In the genomic region with DNA sequence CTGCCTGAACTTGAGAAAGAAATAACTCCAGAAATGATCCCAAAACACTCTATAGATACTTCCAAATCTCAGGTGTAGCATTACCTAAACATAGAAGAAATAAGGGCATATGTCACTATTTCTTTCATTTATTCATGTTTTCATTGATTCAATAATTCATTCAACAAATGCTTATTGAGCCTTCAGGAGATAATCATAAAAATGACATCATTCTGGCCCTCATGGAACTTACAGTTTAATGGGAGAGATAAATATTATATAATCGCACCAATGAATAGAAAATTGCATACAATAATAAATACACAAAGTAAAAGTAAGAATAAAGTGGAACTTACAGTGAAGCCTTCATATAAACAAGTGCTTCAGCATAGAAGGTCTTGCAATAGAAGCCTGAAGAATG, we compare ENCODE assay signal across 22 cellular contexts. TPM values are rescaled to one million over a fixed set of nuclear protein-coding genes. Genes with fewer than 3 reads are reported as not detected.
DNase-seq lines count a peak whose midpoint lies in the region; ATAC-seq, FAIRE-seq and TF ChIP-seq lines count a peak whose summit lies in the region.
"Had no signal": no experiment of that assay in that cellular context is flagged by ENCODE, and none has a peak within 500 bp of the region (broad histone marks: within the 10 kb centered on the region; RNA-seq: fewer than 3 reads in every experiment).

No MANE protein-coding gene starts in this region.

- H4K20me1 ChIP-seq in HepG2 (ENCODE audit: insufficient read depth, low read length) = no peaks in the 10 kb centered on the region
- no peaks in the 10 kb centered on the region for H4K20me1 ChIP-seq in IMR-90 (ENCODE audit: insufficient read depth, low read length)
- H4K20me1 ChIP-seq in astrocyte (ENCODE audit: insufficient read depth, low read length) = no peaks in the 10 kb centered on the region
- H4K20me1 ChIP-seq in smooth muscle cell (ENCODE audit: low read depth) = no peaks in the 10 kb centered on the region
- H4K20me1 ChIP-seq: BLaER1 had no signal

- H4K5ac ChIP-seq in IMR-90 (ENCODE audit: low read depth, low read length) = peak overlapping the region; percentile 73; the same call in 1 of the 2 replicates

- H3K4me3 ChIP-seq in HepG2 (replicated peaks in 1 of 3; ENCODE audit: insufficient read depth in 1 of 3, low read depth in 2 of 3, low read length in 3 of 3) = no peak overlapping the region
- no peak overlapping the region for H3K4me3 ChIP-seq in right lobe of liver
- H3K4me3 ChIP-seq in IMR-90 (ENCODE audit: insufficient read depth, low read depth, low read length) = no peak overlapping the region
- H3K4me3 ChIP-seq in astrocyte (ENCODE audit: insufficient read depth, low read depth, low read length) = no peak overlapping the region
- H3K4me3 ChIP-seq in smooth muscle cell = no peak overlapping the region
- no peak overlapping the region for H3K4me3 ChIP-seq in vagina
- no peak overlapping the region for H3K4me3 ChIP-seq in tibial nerve
- H3K4me3 ChIP-seq: A549, BLaER1, GM12878 had no signal

- no peaks in the 10 kb centered on the region for H3K27me3 Mint-ChIP-seq in astrocyte (ENCODE audit: low read depth, unreplicated experiment)

- H3K4me2 ChIP-seq in HepG2 (ENCODE audit: low read depth, low read length) (no peak overlapping the region), IMR-90 (ENCODE audit: low read depth, low read length) (no peak overlapping the region), astrocyte (ENCODE audit: low read length) (no peak overlapping the region), smooth muscle cell (no peak overlapping the region)
- H3K4me2 ChIP-seq: A549, BLaER1 had no signal

- CTCF ChIA-PET in HepG2 (lab: Yijun Ruan, JAX; ENCODE audit: low intra/inter-chr PET ratio, low total read pairs) (no interaction called here), IMR-90 (lab: Yijun Ruan, JAX) (interaction anchor here (0.6 kb wide), 1 partner anchor 208 kb away, joined by 9 read pairs; no protein-coding TSS in a partner anchor)

- intact Hi-C loops in HepG2 (cut with micrococcal nuclease; ENCODE audit: unreplicated experiment) = no loop called here
- intact Hi-C loops in right lobe of liver (cut with DNase I) = no loop called here
- intact Hi-C loops in IMR-90 (cut with micrococcal nuclease) = loop anchor here (5.0 kb wide), 1 partner anchor 1015 kb away; no protein-coding TSS in a partner anchor
- intact Hi-C loops in vagina (cut with DNase I) = no loop called here

- TF ChIP-seq POLR2A in HepG2 (IDR thresholded peaks at IDR 0.05; ENCODE audit: insufficient read depth in 1 of 2, low read depth in 2 of 2, low read length in 2 of 2) (no peak), right lobe of liver (IDR thresholded peaks at IDR 0.05) (no peak), IMR-90 (IDR thresholded peaks at IDR 0.05; ENCODE audit: low read depth, low read length) (no peak), vagina (IDR thresholded peaks at IDR 0.05) (no peak), tibial nerve (IDR thresholded peaks at IDR 0.05) (no peak)

- peaks cover 12% of the 10 kb centered on the region for H3K36me3 Mint-ChIP-seq in astrocyte (ENCODE audit: low read depth, unreplicated experiment)
- H3K36me3 Mint-ChIP-seq: CD14-positive monocyte; CD4-positive, alpha-beta memory T cell had no signal

- TF ChIP-seq EP300 in HepG2 (IDR thresholded peaks at IDR 0.05; ENCODE audit: low read depth in 2 of 2, low read length in 2 of 2) (no peak), HepG2 (CRISPR knock-in tag; IDR thresholded peaks at IDR 0.05; ENCODE audit: borderline replicate concordance) (no peak), tibial nerve (IDR thresholded peaks at IDR 0.05) (no peak)

- ATAC-seq in HepG2 (no peak), right lobe of liver (no peak), IMR-90 (ENCODE audit: low read depth) (no peak)

- FAIRE-seq in HepG2 (lab: Jason Lieb, UNC) (no peak), astrocyte (lab: Jason Lieb, UNC) (peak; percentile 5)
- FAIRE-seq: A549, GM12878, GM19239, H1, HTR-8/SVneo had no signal

- H4K91ac ChIP-seq in IMR-90 (ENCODE audit: insufficient read depth, low read depth, low read length) = no peak overlapping the region

- TF ChIP-seq RAD21 in HepG2 (CRISPR knock-in tag; IDR thresholded peaks at IDR 0.05) (no peak), IMR-90 (IDR thresholded peaks at IDR 0.05; ENCODE audit: low read length) (no peak)

- H3K9me1 ChIP-seq in IMR-90 (ENCODE audit: insufficient read depth, low read length) = peaks cover 6% of the 10 kb centered on the region

- peaks cover under 1% of the 10 kb centered on the region for H3K9me3 Mint-ChIP-seq in astrocyte (ENCODE audit: unreplicated experiment)
- H3K9me3 Mint-ChIP-seq: H9 had no signal

- dilution Hi-C loops in IMR-90 (cut with HindIII; ENCODE audit: low sequenced_read_pairs, unreplicated experiment) = no loop called here

- in situ Hi-C loops in HepG2 (cut with HindIII; ENCODE audit: extremely low pct_ligation_motif_present, low pct_unique_long_range_greater_than_20kb) = no loop called here
- in situ Hi-C loops in IMR-90 (cut with MboI; ENCODE audit: low sequenced_read_pairs) = no loop called here

- no peak for TF ChIP-seq CTCF in HepG2 (CRISPR knock-in tag; IDR thresholded peaks at IDR 0.05)
- no peak for TF ChIP-seq CTCF in right lobe of liver (IDR thresholded peaks at IDR 0.05)
- TF ChIP-seq CTCF in IMR-90 (conservative IDR thresholded peaks at IDR 0.05; ENCODE audit: low read depth, low read length) = no peak
- TF ChIP-seq CTCF in astrocyte (IDR thresholded peaks at IDR 0.05; ENCODE audit: insufficient read depth, low read depth, low read length) = no peak
- TF ChIP-seq CTCF in smooth muscle cell (IDR thresholded peaks at IDR 0.05; ENCODE audit: borderline replicate concordance, insufficient read depth, poor library complexity, severe bottlenecking) = no peak
- no peak for TF ChIP-seq CTCF in vagina (IDR thresholded peaks at IDR 0.05)
- TF ChIP-seq CTCF in tibial nerve (IDR thresholded peaks at IDR 0.05) = no peak

- no peaks in the 10 kb centered on the region for H3K79me2 ChIP-seq in HepG2 (ENCODE audit: insufficient read depth, low read length)
- H3K79me2 ChIP-seq in astrocyte (ENCODE audit: insufficient read depth, low read length) = peaks cover 21% of the 10 kb centered on the region
- H3K79me2 ChIP-seq in smooth muscle cell (ENCODE audit: low read depth) = no peaks in the 10 kb centered on the region

- DNase-seq in HepG2 (ENCODE audit: low spot score) = no peak
- no peak for DNase-seq in right lobe of liver
- no peak for DNase-seq in IMR-90
- no peak for DNase-seq in astrocyte (ENCODE audit: low read depth)
- no peak for DNase-seq in smooth muscle cell (lab: John Stamatoyannopoulos, UW; ENCODE audit: unreplicated experiment)
- no peak for DNase-seq in NCI-H2081 (lab: John Stamatoyannopoulos, UW)
- DNase-seq in vagina (ENCODE audit: extremely low spot score in 2 of 2) = no peak
- DNase-seq in tibial nerve (ENCODE audit: low spot score in 2 of 2) = no peak
- DNase-seq: CD4-positive, alpha-beta memory T cell; DMS 273 treated with DMSO at 0.1 percent for 48 hours; DMS53; DND-41; EL; H9 had no signal

- H3K9ac ChIP-seq in HepG2 (ENCODE audit: insufficient read depth, low read depth, low read length) (no peak overlapping the region), IMR-90 (ENCODE audit: low read depth, low read length) (no peak overlapping the region), astrocyte (ENCODE audit: low read length) (no peak overlapping the region), smooth muscle cell (ENCODE audit: low read depth) (no peak overlapping the region)
- H3K9ac ChIP-seq: BLaER1 had no signal

- H3K4me1 Mint-ChIP-seq in astrocyte (ENCODE audit: low read depth, unreplicated experiment) = peaks cover 53% of the 10 kb centered on the region
- H3K4me1 Mint-ChIP-seq: CD14-positive monocyte; CD4-positive, alpha-beta memory T cell had no signal

- no peak overlapping the region for H3K27ac Mint-ChIP-seq in astrocyte (ENCODE audit: unreplicated experiment)
- H3K27ac Mint-ChIP-seq: CD14-positive monocyte; CD4-positive, alpha-beta memory T cell; H9 had no signal

- H3K4me3 Mint-ChIP-seq in astrocyte (ENCODE audit: unreplicated experiment) = no peak overlapping the region
- H3K4me3 Mint-ChIP-seq: CD14-positive monocyte; CD4-positive, alpha-beta memory T cell; H9 had no signal

- no peak overlapping the region for H2AFZ ChIP-seq in HepG2 (ENCODE audit: low read length)
- H2AFZ ChIP-seq in IMR-90 (replicated peaks; ENCODE audit: low read length, poor library complexity) = no peak overlapping the region
- H2AFZ ChIP-seq in astrocyte (ENCODE audit: low read depth, low read length) = no peak overlapping the region
- no peak overlapping the region for H2AFZ ChIP-seq in smooth muscle cell (ENCODE audit: low read depth)

- peaks cover 15% of the 10 kb centered on the region for H3F3A ChIP-seq in smooth muscle cell (ENCODE audit: low read depth)

- H3K9me3 ChIP-seq in HepG2 (ENCODE audit: low read length) (no peaks in the 10 kb centered on the region), right lobe of liver (no peaks in the 10 kb centered on the region), IMR-90 (ENCODE audit: control insufficient read depth, insufficient read depth, low read length) (no peaks in the 10 kb centered on the region), astrocyte (ENCODE audit: insufficient read depth, low read depth, low read length) (no peaks in the 10 kb centered on the region), smooth muscle cell (replicated peaks; ENCODE audit: low read depth) (no peaks in the 10 kb centered on the region), vagina (no peaks in the 10 kb centered on the region), tibial nerve (no peaks in the 10 kb centered on the region)
- H3K9me3 ChIP-seq: A549, BLaER1 had no signal

- H3K27ac ChIP-seq in HepG2 (ENCODE audit: extremely low read length, insufficient read depth, low read length) (no peak overlapping the region), right lobe of liver (no peak overlapping the region), IMR-90 (ENCODE audit: insufficient read depth, low read length) (no peak overlapping the region), astrocyte (ENCODE audit: low read depth, low read length) (peak overlapping the region; percentile 85), smooth muscle cell (ENCODE audit: low read depth) (peak overlapping the region; percentile 85), vagina (no peak overlapping the region), tibial nerve (no peak overlapping the region)
- H3K27ac ChIP-seq: 22Rv1, BLaER1 had no signal

- H2BK5ac ChIP-seq in IMR-90 (ENCODE audit: low read depth, low read length, poor library complexity, severe bottlenecking) = no peak overlapping the region

- H3K36me3 ChIP-seq in HepG2 (replicated peaks in 1 of 2; ENCODE audit: control insufficient read depth in 1 of 2, insufficient read depth in 2 of 2, low read length in 2 of 2) = no peaks in the 10 kb centered on the region
- no peaks in the 10 kb centered on the region for H3K36me3 ChIP-seq in right lobe of liver
- peaks cover 6% of the 10 kb centered on the region; the same call in 1 of the 2 replicates for H3K36me3 ChIP-seq in IMR-90 (ENCODE audit: control insufficient read depth, insufficient read depth, low read length)
- H3K36me3 ChIP-seq in astrocyte (ENCODE audit: insufficient read depth, low read length) = peaks cover 2% of the 10 kb centered on the region
- H3K36me3 ChIP-seq in smooth muscle cell (ENCODE audit: low read depth) = no peaks in the 10 kb centered on the region
- H3K36me3 ChIP-seq in vagina = peaks cover 0 to 13% of the 10 kb centered on the region in 2 donors
- peaks cover 0 to 65% (median 0%) of the 10 kb centered on the region in 3 donors for H3K36me3 ChIP-seq in tibial nerve
- H3K36me3 ChIP-seq: BLaER1 had no signal

- no peak overlapping the region for H2AK5ac ChIP-seq in IMR-90 (ENCODE audit: low read depth, low read length)

- no peak overlapping the region for H3K14ac ChIP-seq in IMR-90 (replicated peaks; ENCODE audit: low read depth, low read length)

- H3K4ac ChIP-seq in IMR-90 (ENCODE audit: low read depth, low read length) = no peak overlapping the region; the same call in 1 of the 2 replicates

- BruUV-seq in HepG2 (replicated peaks; lab: Mats Ljungman, UMichigan) (no TSS peak), IMR-90 (replicated peaks; lab: Mats Ljungman, UMichigan) (no TSS peak)

- peak overlapping the region in 1 of 2 experiments; percentile 39; a peak in 1 of 4 replicates for H4K8ac ChIP-seq in IMR-90 (ENCODE audit: low read depth in 2 of 2, low read length in 2 of 2)

- H2AK9ac ChIP-seq in IMR-90 (replicated peaks; ENCODE audit: low read depth, low read length, poor library complexity) = no peak overlapping the region

- 0 out of 2 replicates have a peak overlapping the region, but pooled peaks have one; percentile 86 for H2BK120ac ChIP-seq in IMR-90 (ENCODE audit: low read depth, low read length)

- H3K18ac ChIP-seq in IMR-90 (ENCODE audit: low read depth, low read length) = no peak overlapping the region

- H2BK20ac ChIP-seq in IMR-90 (ENCODE audit: low read depth, low read length) = no peak overlapping the region

- peaks cover 5 to 24% of the 10 kb centered on the region in 2 experiments; a peak in 3 of 4 replicates for H3K79me1 ChIP-seq in IMR-90 (ENCODE audit: low read depth in 1 of 2, low read length in 2 of 2)

- POLR2A ChIA-PET in HepG2 (lab: Yijun Ruan, JAX) (no interaction called here), IMR-90 (lab: Charles Lee; ENCODE audit: unreplicated experiment) (interaction anchor here (0.6 kb wide), 1 partner anchor 58 kb away, joined by 3 read pairs; a partner anchor contains a TSS)

- no peak overlapping the region for H3K56ac ChIP-seq in IMR-90 (ENCODE audit: extremely low read depth, insufficient read depth, low read length)

- peak overlapping the region; percentile 55; the same call in 1 of the 2 replicates for H3K23ac ChIP-seq in IMR-90 (ENCODE audit: low read depth, low read length)

- H3K4me1 ChIP-seq in HepG2 (ENCODE audit: insufficient read depth, low read length) = peaks cover 33% of the 10 kb centered on the region
- H3K4me1 ChIP-seq in right lobe of liver = no peaks in the 10 kb centered on the region
- peaks cover 20% of the 10 kb centered on the region for H3K4me1 ChIP-seq in IMR-90 (ENCODE audit: control insufficient read depth, insufficient read depth, low read length)
- H3K4me1 ChIP-seq in astrocyte (ENCODE audit: insufficient read depth, low read length) = peaks cover 71% of the 10 kb centered on the region
- peaks cover 7% of the 10 kb centered on the region for H3K4me1 ChIP-seq in smooth muscle cell (ENCODE audit: low read depth)
- no peaks in the 10 kb centered on the region for H3K4me1 ChIP-seq in vagina
- H3K4me1 ChIP-seq in tibial nerve = peaks cover 0 to 12% (median 2%) of the 10 kb centered on the region in 4 donors
- H3K4me1 ChIP-seq: BLaER1 had no signal

- peak overlapping the region; percentile 64; the same call in 1 of the 3 replicates for H2BK15ac ChIP-seq in IMR-90 (ENCODE audit: low read depth, low read length)

- 94% methylated on average over 1 of the region's 1 CpG for WGBS in HepG2 (ENCODE audit: low lambda C conversion rate)
- WGBS in right lobe of liver (ENCODE audit: insufficient coverage, low coverage, low lambda C conversion rate, missing lambda C conversion rate) = 67% methylated on average over 1 of the region's 1 CpG
- no CpG with 5 or more reads among the region's 1 CpG for WGBS in IMR-90 (ENCODE audit: extremely low coverage in 2 of 2, insufficient read length in 1 of 2), 2 experiments
- WGBS in smooth muscle cell (ENCODE audit: low lambda C conversion rate) = 100% methylated on average over 1 of the region's 1 CpG
- 89 to 100% methylated on average over 1 of the region's 1 CpG for WGBS in tibial nerve, 2 donors

- H3K27me3 ChIP-seq in HepG2 (ENCODE audit: control insufficient read depth in 1 of 2, insufficient read depth in 2 of 2, low read length in 2 of 2) (no peaks in the 10 kb centered on the region), right lobe of liver (no peaks in the 10 kb centered on the region), IMR-90 (ENCODE audit: control insufficient read depth, insufficient read depth, low read length) (no peaks in the 10 kb centered on the region), astrocyte (ENCODE audit: insufficient read depth, low read length) (no peaks in the 10 kb centered on the region), smooth muscle cell (ENCODE audit: low read depth) (no peaks in the 10 kb centered on the region), vagina (no peaks in the 10 kb centered on the region), tibial nerve (no peaks in the 10 kb centered on the region)
- H3K27me3 ChIP-seq: BLaER1 had no signal

RNA-seq across cellular contexts. Expression of a gene that starts 58.1 kb away (rescaled TPM):
- total RNA-seq in HepG2 (2016; rRNA removed; fragmentation: Illumina TruSeq; extraction: Trizol) = 3.5 and 5.0 TPM in 2 replicates
- 0.61 and 0.79 TPM in 2 replicates for total RNA-seq in HepG2 (2016; cell fraction: cytosol; rRNA removed; fragmentation: Illumina TruSeq; extraction: Trizol; ENCODE audit: low read depth)
- 3.8 and 4.3 TPM in 2 replicates for total RNA-seq in HepG2 (2016; cell fraction: insoluble cytoplasmic fraction; rRNA removed; fragmentation: Illumina TruSeq; extraction: Trizol)
- total RNA-seq in HepG2 (2016; cell fraction: membrane; rRNA removed; fragmentation: Illumina TruSeq; extraction: Trizol) = 2.4 and 2.8 TPM in 2 replicates
- total RNA-seq in HepG2 (2016; cell fraction: nucleus; rRNA removed; fragmentation: Illumina TruSeq; extraction: Trizol) = 8.2 and 8.4 TPM in 2 replicates
- 4.0 and 4.7 TPM in 2 replicates for polyA plus RNA-seq in HepG2 (2011; rRNA removed)
- 3.5 and 3.6 TPM in 2 replicates for polyA plus RNA-seq in HepG2 (2011; cell fraction: cytosol; rRNA removed)
- 13.5 and 15.0 TPM in 2 replicates for polyA plus RNA-seq in HepG2 (2011; cell fraction: nucleus; rRNA removed)
- 20.1 and 28.6 TPM in 2 replicates for polyA plus RNA-seq in HepG2 (2012)
- 0.70 TPM in 2 replicates for polyA plus RNA-seq in HepG2 (2016; cell fraction: cytosol; fragmentation: Illumina TruSeq; extraction: Trizol; ENCODE audit: low read depth)
- 14.4 and 16.5 TPM in 2 replicates for polyA plus RNA-seq in HepG2 (2016; cell fraction: insoluble cytoplasmic fraction; fragmentation: Illumina TruSeq; extraction: Trizol; ENCODE audit: low read depth)
- polyA plus RNA-seq in HepG2 (2016; cell fraction: membrane; fragmentation: Illumina TruSeq; extraction: Trizol; ENCODE audit: low read depth) = 3.3 and 3.6 TPM in 2 replicates
- polyA plus RNA-seq in HepG2 (2016; cell fraction: nucleus; fragmentation: Illumina TruSeq; extraction: Trizol; ENCODE audit: insufficient read depth, low read depth) = 27.1 and 27.3 TPM in 2 replicates
- polyA minus RNA-seq in HepG2 (2011; rRNA and poly(A)+ RNA removed; ENCODE audit: low replicate concordance) = 15.2 and 51.3 TPM in 2 replicates
- polyA minus RNA-seq in HepG2 (2011; cell fraction: cytosol; rRNA and poly(A)+ RNA removed) = 6.7 and 11.9 TPM in 2 replicates
- 11.7 and 14.2 TPM in 2 replicates for polyA minus RNA-seq in HepG2 (2011; cell fraction: nucleus; rRNA and poly(A)+ RNA removed)
- total RNA-seq in right lobe of liver = 10 to 100 TPM; 11.6 to 30.0 (median 20.7) TPM
- total RNA-seq in IMR-90 (2012; rRNA removed) = 20.3 and 28.1 TPM in 2 replicates
- polyA plus RNA-seq in IMR-90 (2012; rRNA removed) = 161 and 185 TPM in 2 replicates
- polyA plus RNA-seq in IMR-90 (2012; cell fraction: cytosol; rRNA removed) = 113 and 142 TPM in 2 replicates
- polyA plus RNA-seq in IMR-90 (2012; cell fraction: nucleus; rRNA removed; ENCODE audit: low replicate concordance) = 109 and 182 TPM in 2 replicates
- 59.0 and 75.8 TPM in 2 replicates for total RNA-seq in astrocyte
- 4.5 and 9.8 TPM in 2 replicates for total RNA-seq in smooth muscle cell
- polyA plus RNA-seq in smooth muscle cell = 4.7 and 11.3 TPM in 2 replicates
- total RNA-seq in vagina = 39.8 TPM
- total RNA-seq in tibial nerve = 100 to 1,000 TPM in 3 of 4 donors, 10 to 100 TPM in 1; 70.8 to 129 (median 124) TPM
- total RNA-seq: CD4-positive, alpha-beta memory T cell; H1 had no signal
- polyA plus RNA-seq: CD14-positive monocyte; CD4-positive, alpha-beta memory T cell had no signal

Comparison
In these comparisons a context has a peak if more than half of its experiments do, and no peak if none do; other contexts are left out.
1. H3K27ac ChIP-seq: peak in astrocyte (single experiment) and smooth muscle cell (single experiment); none in HepG2 (single experiment), right lobe of liver (0 of 3), IMR-90 (single experiment), vagina (single experiment) and tibial nerve (0 of 4).